ENCODE assay signal across 2 cellular contexts in genomic region chr12:97805086-97805485, GRCh38.
TF ChIP-seq lines count a peak whose summit lies in the region.

No MANE protein-coding gene starts in this region.

TF ChIP-seq in GM23338, 12 proteins besides CTCF, POLR2A, EP300 and RAD21:
- TF ChIP-seq ZNF462 (CRISPR knock-in tag; IDR thresholded peaks at IDR 0.05) (no peak), STAT1 (IDR thresholded peaks at IDR 0.05; ENCODE audit: unreplicated experiment) (no peak), REST (IDR thresholded peaks at IDR 0.05; ENCODE audit: unreplicated experiment) (no peak), CREB1 (CRISPR knock-in tag; IDR thresholded peaks at IDR 0.05; ENCODE audit: low read depth) (no peak), EZH2phosphoT487 (IDR thresholded peaks at IDR 0.05; ENCODE audit: unreplicated experiment) (no peak), ZNF331 (CRISPR knock-in tag; IDR thresholded peaks at IDR 0.05; ENCODE audit: low read depth) (no peak), JUNB (IDR thresholded peaks at IDR 0.05; ENCODE audit: unreplicated experiment) (no peak), ZNF114 (CRISPR knock-in tag; IDR thresholded peaks at IDR 0.05) (no peak), POLR2AphosphoS5 (IDR thresholded peaks at IDR 0.05; ENCODE audit: low read depth) (no peak), EZH2 (IDR thresholded peaks at IDR 0.05; ENCODE audit: low read depth, unreplicated experiment) (no peak), NANOG (IDR thresholded peaks at IDR 0.05; ENCODE audit: borderline replicate concordance) (no peak), ETS1 (IDR thresholded peaks at IDR 0.05) (no peak)

TF ChIP-seq in H1, 55 proteins besides CTCF, POLR2A, EP300 and RAD21 (continued from another document):
- TF ChIP-seq USF2 (IDR thresholded peaks at IDR 0.05; ENCODE audit: low read length) (no peak), JUND (IDR thresholded peaks at IDR 0.05; ENCODE audit: low read length) (no peak), SUZ12 (IDR thresholded peaks at IDR 0.05; ENCODE audit: low read length) (no peak), ATF3 (IDR thresholded peaks at IDR 0.05; ENCODE audit: insufficient read depth, low read depth, low read length) (no peak), RBBP5 (IDR thresholded peaks at IDR 0.05; ENCODE audit: borderline replicate concordance, low read depth, low read length) (no peak), SP1 (IDR thresholded peaks at IDR 0.05; ENCODE audit: low read depth, low read length) (no peak), CBX8 (IDR thresholded peaks at IDR 0.05; ENCODE audit: borderline replicate concordance, low read depth, low read length) (no peak)
